Comparison of ENCODE assay signal across 1 cellular context in genomic region chr4:74433043-74433442, GRCh38.
TF ChIP-seq lines count a peak whose summit lies in the region.

No MANE protein-coding gene starts in this region.

TF ChIP-seq in HepG2, 621 proteins besides CTCF, POLR2A, EP300 and RAD21 (continued from another document):
- TF ChIP-seq ZNF326 (CRISPR knock-in tag; IDR thresholded peaks at IDR 0.05; ENCODE audit: borderline replicate concordance) = no peak
- no peak for TF ChIP-seq ZFP36L1 (CRISPR knock-in tag; IDR thresholded peaks at IDR 0.05)
- TF ChIP-seq, protein P1, sequence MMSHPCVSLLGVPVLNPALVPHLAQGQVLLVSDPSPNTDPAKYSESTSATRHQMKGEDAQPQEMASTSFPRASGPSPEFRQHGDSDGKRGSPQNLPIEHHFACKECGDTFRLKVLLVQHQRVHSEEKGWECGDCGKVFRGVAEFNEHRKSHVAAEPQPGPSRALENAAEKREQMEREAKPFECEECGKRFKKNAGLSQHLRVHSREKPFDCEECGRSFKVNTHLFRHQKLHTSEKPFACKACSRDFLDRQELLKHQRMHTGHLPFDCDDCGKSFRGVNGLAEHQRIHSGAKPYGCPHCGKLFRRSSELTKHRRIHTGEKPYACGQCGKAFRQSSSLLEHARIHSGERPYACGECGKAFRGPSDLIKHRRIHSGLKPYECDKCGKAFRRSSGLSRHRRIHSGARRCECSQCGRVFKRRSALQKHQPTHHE (CRISPR knock-in tag; IDR thresholded peaks at IDR 0.05; ENCODE audit: borderline replicate concordance) = no peak
- TF ChIP-seq SMC3 (IDR thresholded peaks at IDR 0.05; ENCODE audit: low read length) = no peak
- no peak for TF ChIP-seq RCOR2 (CRISPR knock-in tag; IDR thresholded peaks at IDR 0.05)
- no peak for TF ChIP-seq RBM22 (optimal IDR thresholded peaks at IDR 0.05; ENCODE audit: low read length)
- TF ChIP-seq SNAI1 (CRISPR knock-in tag; IDR thresholded peaks at IDR 0.05; ENCODE audit: borderline replicate concordance) = no peak
- TF ChIP-seq TOE1 (CRISPR knock-in tag; IDR thresholded peaks at IDR 0.05) = no peak
- TF ChIP-seq BRD4 (CRISPR knock-in tag; IDR thresholded peaks at IDR 0.05) = no peak
- no peak for TF ChIP-seq SRY (CRISPR knock-in tag; IDR thresholded peaks at IDR 0.05)
- no peak for TF ChIP-seq TRIM24 (CRISPR knock-in tag; IDR thresholded peaks at IDR 0.05)
- TF ChIP-seq TOPORS (CRISPR knock-in tag; IDR thresholded peaks at IDR 0.05) = no peak
